ENCODE assay signal across 11 cellular contexts in the genomic region with DNA sequence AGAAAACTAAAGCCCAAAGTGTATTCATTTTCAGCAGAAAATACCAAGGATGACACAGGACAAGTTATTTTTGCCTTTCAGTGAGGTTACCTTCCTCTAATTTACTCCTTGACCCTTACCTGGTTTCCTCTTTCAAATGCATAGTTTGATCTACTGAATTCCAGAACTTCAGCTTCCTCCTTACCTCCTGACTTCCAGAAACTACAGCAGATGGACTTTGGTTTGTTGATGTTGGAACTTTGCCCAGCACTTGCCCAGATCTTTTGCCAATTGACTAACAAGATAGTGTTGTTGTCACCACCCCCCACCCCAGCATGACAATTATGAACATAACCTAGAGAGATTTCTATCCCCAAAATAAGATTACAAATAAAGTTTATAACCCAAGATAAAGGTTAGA.
DNase-seq lines count a peak whose midpoint lies in the region; ATAC-seq and TF ChIP-seq lines count a peak whose summit lies in the region.
"Had no signal": no experiment of that assay in that cellular context is flagged by ENCODE, and none has a peak within 500 bp of the region (broad histone marks: within the 10 kb centered on the region; RNA-seq: fewer than 3 reads in every experiment).

No MANE protein-coding gene starts in this region.

- no peak for TF ChIP-seq POLR2A in right lobe of liver (IDR thresholded peaks at IDR 0.05)

- DNase-seq in DMS 273 treated with DMSO at 0.1 percent for 48 hours (lab: John Stamatoyannopoulos, UW), result peak; percentile 60
- DNase-seq in NCI-H226, result peak; percentile 13
- peak; percentile 34 to 46 for DNase-seq in cardiac fibroblast (ENCODE audit: low read depth in 2 of 2)
- DNase-seq in right lobe of liver, result peak; percentile 48 to 88 (median 62)
- DNase-seq in pons (ENCODE audit: low spot score), result no peak
- DNase-seq in stimulated activated naive CD8-positive, alpha-beta T cell treated with anti-CD3 and anti-CD28 coated beads, Interleukin-15, Interleukin-2, amounts not matched to agents 100 U/mL and 50 U/mL, for 24 hours, result no peak
- DNase-seq: activated CD4-positive, CD25-positive, alpha-beta regulatory T cell; NCI-H187 had no signal

- H3K9me3 ChIP-seq in right lobe of liver, result no peaks in the 10 kb centered on the region

- intact Hi-C loops in right lobe of liver (cut with DNase I), result no loop called here

- ATAC-seq in right lobe of liver, result peak; percentile 90 to 96 (median 93)
- no peak for ATAC-seq in HG03442 (IDR thresholded peaks at IDR 0.05; ENCODE audit: unreplicated experiment)
- ATAC-seq in HG02938 (IDR thresholded peaks at IDR 0.05; ENCODE audit: unreplicated experiment), result no peak
- no peak for ATAC-seq in stimulated activated naive CD8-positive, alpha-beta T cell treated with anti-CD3 and anti-CD28 coated beads, Interleukin-15, Interleukin-2, amounts not matched to agents 100 U/mL and 50 U/mL, for 24 hours

- H3K27ac ChIP-seq in right lobe of liver, result peak overlapping the region; percentile 4 to 71 (median 66)
- H3K27ac ChIP-seq: dorsolateral prefrontal cortex had no signal

- no peak overlapping the region for H3K4me3 ChIP-seq in cardiac fibroblast (replicated peaks in 1 of 2; ENCODE audit: low read depth in 2 of 2, low read length in 2 of 2)
- H3K4me3 ChIP-seq in right lobe of liver, result peak overlapping the region in 2 of 3 donors; percentile 5 to 9
- H3K4me3 ChIP-seq: dorsolateral prefrontal cortex had no signal

- H3K4me1 ChIP-seq in right lobe of liver, result peaks cover 0 to 22% (median 0%) of the 10 kb centered on the region in 4 donors

- H3K36me3 ChIP-seq in right lobe of liver, result no peaks in the 10 kb centered on the region

- TF ChIP-seq CTCF in cardiac fibroblast (IDR thresholded peaks at IDR 0.05; ENCODE audit: low read depth, low read length) (no peak), right lobe of liver (IDR thresholded peaks at IDR 0.05) (no peak)

- no peaks in the 10 kb centered on the region for H3K27me3 ChIP-seq in right lobe of liver
- H3K27me3 ChIP-seq: dorsolateral prefrontal cortex had no signal

Comparison
In these comparisons a context has a peak if more than half of its experiments do, and no peak if none do; other contexts are left out.
1. DNase-seq: peak in DMS 273 treated with DMSO at 0.1 percent for 48 hours (single experiment), NCI-H226 (single experiment), cardiac fibroblast (2 of 2) and right lobe of liver (3 of 3); none in pons (single experiment) and stimulated activated naive CD8-positive, alpha-beta T cell treated with anti-CD3 and anti-CD28 coated beads, Interleukin-15, Interleukin-2, amounts not matched to agents 100 U/mL and 50 U/mL, for 24 hours (single experiment).
2. H3K4me3 ChIP-seq: peak in right lobe of liver (2 of 3); none in cardiac fibroblast (0 of 2).
3. ATAC-seq: peak in right lobe of liver (4 of 4); none in HG03442 (single experiment), HG02938 (single experiment) and stimulated activated naive CD8-positive, alpha-beta T cell treated with anti-CD3 and anti-CD28 coated beads, Interleukin-15, Interleukin-2, amounts not matched to agents 100 U/mL and 50 U/mL, for 24 hours (single experiment).